In genomic region chr7:36606442-36607205, GRCh38 we compare ENCODE assay signal across 21 cellular contexts.
A peak's percentile ranks its signal among the peaks of the same experiment; 100 is the strongest.
DNase-seq lines count a peak whose midpoint lies in the region; ATAC-seq and TF ChIP-seq lines count a peak whose summit lies in the region.
"Had no signal": no experiment of that assay in that cellular context is flagged by ENCODE, and none has a peak within 500 bp of the region (broad histone marks: within the 10 kb centered on the region; RNA-seq: fewer than 3 reads in every experiment).

No MANE protein-coding gene starts in this region.

- peaks cover 41% of the 10 kb centered on the region for H3K4me1 Mint-ChIP-seq in activated CD4-positive, alpha-beta T cell treated with anti-CD3 and anti-CD28 coated beads, Interleukin-2, amount 10 ng/mL, durations not matched to agents 7 days and 5 days
- peaks cover 37% of the 10 kb centered on the region for H3K4me1 Mint-ChIP-seq in dendritic cell treated with granulocyte-macrophage colony-stimulating factor and Interleukin-4, amounts not matched to agents 40 ng/mL and 50 ng/mL, for 4 days (ENCODE audit: low read depth)
- H3K4me1 Mint-ChIP-seq in WTC11 = peaks cover 26% of the 10 kb centered on the region

- H3K4me3 Mint-ChIP-seq in activated CD4-positive, alpha-beta T cell treated with anti-CD3 and anti-CD28 coated beads, Interleukin-2, amount 10 ng/mL, durations not matched to agents 7 days and 5 days = no peak overlapping the region
- H3K4me3 Mint-ChIP-seq in dendritic cell treated with granulocyte-macrophage colony-stimulating factor and Interleukin-4, amounts not matched to agents 40 ng/mL and 50 ng/mL, for 4 days = no peak overlapping the region
- H3K4me3 Mint-ChIP-seq in WTC11 = no peak overlapping the region
- H3K4me3 Mint-ChIP-seq: activated T-cell treated with anti-CD3 and anti-CD28 coated beads, Interleukin-2, amount 50 U/mL, for 4 hours; CD8-positive, alpha-beta memory T cell had no signal

- H3K27ac Mint-ChIP-seq in activated CD4-positive, alpha-beta T cell treated with anti-CD3 and anti-CD28 coated beads, Interleukin-2, amount 10 ng/mL, durations not matched to agents 7 days and 5 days = peak overlapping the region; percentile 33
- H3K27ac Mint-ChIP-seq in dendritic cell treated with granulocyte-macrophage colony-stimulating factor and Interleukin-4, amounts not matched to agents 40 ng/mL and 50 ng/mL, for 4 days = peak overlapping the region; percentile 57
- no peak overlapping the region for H3K27ac Mint-ChIP-seq in WTC11

- H3K27ac ChIP-seq in substantia nigra (ENCODE audit: low read depth, low read length, poor library complexity, severe bottlenecking) = peak overlapping the region; percentile 39
- H3K27ac ChIP-seq: pancreas, RWPE1 had no signal

- intact Hi-C loops in dendritic cell treated with granulocyte-macrophage colony-stimulating factor and Interleukin-4, amounts not matched to agents 40 ng/mL and 50 ng/mL, for 4 days (cut with micrococcal nuclease) = loop anchor here (10.0 kb wide), 1 partner anchor 58 kb away; no protein-coding TSS in a partner anchor

- H3K9me3 Mint-ChIP-seq in activated CD4-positive, alpha-beta T cell treated with anti-CD3 and anti-CD28 coated beads, Interleukin-2, amount 10 ng/mL, durations not matched to agents 7 days and 5 days = no peaks in the 10 kb centered on the region
- H3K9me3 Mint-ChIP-seq in dendritic cell treated with granulocyte-macrophage colony-stimulating factor and Interleukin-4, amounts not matched to agents 40 ng/mL and 50 ng/mL, for 4 days = no peaks in the 10 kb centered on the region
- H3K9me3 Mint-ChIP-seq in WTC11 = no peaks in the 10 kb centered on the region
- H3K9me3 Mint-ChIP-seq: activated naive CD4-positive, alpha-beta T cell treated with anti-CD3 and anti-CD28 coated beads, Interleukin-2, amount 50 U/mL, for 72 hours; activated T-cell treated with anti-CD3 and anti-CD28 coated beads, Interleukin-2, amount 50 U/mL, for 4 hours; CD8-positive, alpha-beta memory T cell; stimulated activated naive CD8-positive, alpha-beta T cell treated with anti-CD3 and anti-CD28 coated beads, Interleukin-15, amount 100 ng/mL, for 72 hours had no signal

- H3K36me3 Mint-ChIP-seq in activated CD4-positive, alpha-beta T cell treated with anti-CD3 and anti-CD28 coated beads, Interleukin-2, amount 10 ng/mL, durations not matched to agents 7 days and 5 days (ENCODE audit: low read depth) = no peaks in the 10 kb centered on the region
- peaks cover 89% of the 10 kb centered on the region for H3K36me3 Mint-ChIP-seq in dendritic cell treated with granulocyte-macrophage colony-stimulating factor and Interleukin-4, amounts not matched to agents 40 ng/mL and 50 ng/mL, for 4 days (ENCODE audit: low read depth)
- H3K36me3 Mint-ChIP-seq in WTC11 = no peaks in the 10 kb centered on the region
- H3K36me3 Mint-ChIP-seq: activated naive CD4-positive, alpha-beta T cell treated with anti-CD3 and anti-CD28 coated beads, Interleukin-2, amount 50 U/mL, for 72 hours had no signal

- in situ Hi-C loops in GM13977 (cut with MboI; ENCODE audit: low pct_unique_long_range_greater_than_20kb, low sequenced_read_pairs, unreplicated experiment) = no loop called here

- POLR2A ChIA-PET in activated CD4-positive, alpha-beta T cell treated with anti-CD3 and anti-CD28 coated beads, Interleukin-2, amount 10 ng/mL, durations not matched to agents 7 days and 5 days (lab: Charles Lee) = interaction anchor here (0.7 kb wide), 1 partner anchor 400 kb away, joined by 3 read pairs; no protein-coding TSS in a partner anchor
- POLR2A ChIA-PET in WTC11 (lab: Charles Lee) = no interaction called here

- TF ChIP-seq CTCF in GM13977 (IDR thresholded peaks at IDR 0.05; ENCODE audit: extremely low read depth, insufficient read depth, missing control alignments) (no peak), WTC11 (IDR thresholded peaks at IDR 0.05) (no peak)

- CTCF ChIA-PET in activated CD4-positive, alpha-beta T cell treated with anti-CD3 and anti-CD28 coated beads, Interleukin-2, amount 10 ng/mL, durations not matched to agents 7 days and 5 days (lab: Charles Lee) = interaction anchor here (1.9 kb wide), 1 partner anchor 28 kb away, joined by 5 read pairs; no protein-coding TSS in a partner anchor
- CTCF ChIA-PET in WTC11 (lab: Charles Lee) = interaction anchor here (1.4 kb wide), 1 partner anchor 119 kb away, joined by 3 read pairs; no protein-coding TSS in a partner anchor

- no peak for DNase-seq in activated CD4-positive, alpha-beta T cell treated with anti-CD3 and anti-CD28 coated beads, Interleukin-2, amount 10 ng/mL, durations not matched to agents 7 days and 5 days
- no peak for DNase-seq in activated CD4-positive, alpha-beta T cell treated with anti-CD3 and anti-CD28 coated beads for 1 hour
- DNase-seq in NCI-H524 treated with DMSO at 0.1 percent for 48 hours (lab: John Stamatoyannopoulos, UW) = peak; percentile 9
- DNase-seq in substantia nigra (lab: John Stamatoyannopoulos, UW) = peak in 3 of 49 donors; percentile 14 to 25 (median 23)
- DNase-seq in GM13977 (ENCODE audit: low spot score) = no peak
- DNase-seq in GM19238 (ENCODE audit: insufficient read length, low spot score) = no peak
- DNase-seq in WTC11 (ENCODE audit: low spot score) = no peak
- DNase-seq: activated CD4-positive, alpha-beta T cell treated with anti-CD3 and anti-CD28 coated beads, Interleukin-2, amount 50 U/mL, for 48 hours; activated T-cell treated with anti-CD3 and anti-CD28 coated beads, Interleukin-2, amount 50 U/mL, for 4 hours; IMR-90; mucosa of descending colon; NCI-H2029 treated with DMSO at 0.1 percent for 48 hours; pancreas; stimulated activated CD4-positive, alpha-beta T cell treated with anti-CD3 and anti-CD28 coated beads, Interleukin-1b, Interleukin-23, amount 100 ng/mL, for 48 hours; stimulated activated naive CD8-positive, alpha-beta T cell treated with anti-CD3 and anti-CD28 coated beads, Interleukin-15, amount 100 ng/mL, for 72 hours had no signal

- ATAC-seq in WTC11 = no peak
- ATAC-seq: activated naive CD4-positive, alpha-beta T cell treated with anti-CD3 and anti-CD28 coated beads, Interleukin-2, amount 50 U/mL, for 72 hours; activated T-cell treated with anti-CD3 and anti-CD28 coated beads, Interleukin-2, amount 50 U/mL, for 4 hours; esophagus mucosa; left lobe of liver; mucosa of descending colon; pancreas; stimulated activated naive CD8-positive, alpha-beta T cell treated with anti-CD3 and anti-CD28 coated beads, Interleukin-15, amount 100 ng/mL, for 72 hours had no signal

- no peaks in the 10 kb centered on the region for H3K27me3 Mint-ChIP-seq in activated CD4-positive, alpha-beta T cell treated with anti-CD3 and anti-CD28 coated beads, Interleukin-2, amount 10 ng/mL, durations not matched to agents 7 days and 5 days
- H3K27me3 Mint-ChIP-seq in dendritic cell treated with granulocyte-macrophage colony-stimulating factor and Interleukin-4, amounts not matched to agents 40 ng/mL and 50 ng/mL, for 4 days = no peaks in the 10 kb centered on the region
- H3K27me3 Mint-ChIP-seq in WTC11 (ENCODE audit: low read depth) = peaks cover 6% of the 10 kb centered on the region
- H3K27me3 Mint-ChIP-seq: CD8-positive, alpha-beta memory T cell; stimulated activated naive CD8-positive, alpha-beta T cell treated with anti-CD3 and anti-CD28 coated beads, Interleukin-15, amount 100 ng/mL, for 72 hours had no signal

TF ChIP-seq in WTC11, 78 proteins besides CTCF, POLR2A, EP300 and RAD21 (continues in another document):
- no peak for TF ChIP-seq IRF2 (CRISPR knock-in tag; IDR thresholded peaks at IDR 0.05; ENCODE audit: borderline replicate concordance, low read depth)
- TF ChIP-seq ZNF219 (CRISPR knock-in tag; IDR thresholded peaks at IDR 0.05; ENCODE audit: borderline replicate concordance) = no peak
- TF ChIP-seq GRHL2 (CRISPR knock-in tag; IDR thresholded peaks at IDR 0.05; ENCODE audit: insufficient replicate concordance, severe bottlenecking) = no peak
- no peak for TF ChIP-seq PRDM15 (CRISPR knock-in tag; IDR thresholded peaks at IDR 0.05)
